Comparison of ENCODE assay signal across 23 cellular contexts in genomic region chr15:96365781-96366525, GRCh38. TPM values are rescaled to one million over a fixed set of nuclear protein-coding genes. Genes with fewer than 3 reads are reported as not detected.
DNase-seq lines count a peak whose midpoint lies in the region; ATAC-seq, FAIRE-seq and TF ChIP-seq lines count a peak whose summit lies in the region.
"Had no signal": no experiment of that assay in that cellular context is flagged by ENCODE, and none has a peak within 500 bp of the region (broad histone marks: within the 10 kb centered on the region; RNA-seq: fewer than 3 reads in every experiment).

No MANE protein-coding gene starts in this region.

- no peaks in the 10 kb centered on the region for H3K9me2 ChIP-seq in PC-9 (ENCODE audit: insufficient read depth)

- WGBS in sigmoid colon, 2 donors, result 21 to 23% methylated on average over 42 of the region's 42 CpGs

- DNase-seq in GM13976 (ENCODE audit: low spot score), result peak; percentile 26
- peak; percentile 58 for DNase-seq in HuH-7.5 (ENCODE audit: low spot score)
- DNase-seq in kidney, result peak; percentile 53
- peak; percentile 75 for DNase-seq in retina
- no peak for DNase-seq in sigmoid colon
- no peak for DNase-seq in PC-9
- DNase-seq: activated CD8-positive, alpha-beta T cell treated with anti-CD3 and anti-CD28 coated beads for 36 hours; activated effector memory CD4-positive, alpha-beta T cell treated with anti-CD3 and anti-CD28 coated beads, Interleukin-2, amount 50 U/mL, for 16 hours; effector memory CD4-positive, alpha-beta T cell; left ventricle myocardium superior; NCI-H2081; NCI-H82; OCI-M1; stimulated activated naive CD4-positive, alpha-beta T cell treated with Interleukin-2 at 50 U/mL for 16 hours had no signal

- H3K4me1 ChIP-seq in kidney (ENCODE audit: control insufficient read depth in 1 of 2, insufficient read depth in 1 of 2, low read depth in 1 of 2, low read length in 2 of 2), result peaks cover 0 to 2% of the 10 kb centered on the region in 2 donors
- peaks cover 0 to 21% (median 20%) of the 10 kb centered on the region in 4 donors for H3K4me1 ChIP-seq in sigmoid colon
- no peaks in the 10 kb centered on the region for H3K4me1 ChIP-seq in PC-9 (replicated peaks; ENCODE audit: insufficient read depth)
- H3K4me1 ChIP-seq: prostate gland had no signal

- TF ChIP-seq POLR2A in sigmoid colon (IDR thresholded peaks at IDR 0.05), result no peak

- H3K9ac ChIP-seq in kidney (ENCODE audit: low read length in 2 of 2), result no peak overlapping the region

- in situ Hi-C loops in GM13976 (cut with MboI; ENCODE audit: low sequenced_read_pairs, unreplicated experiment), result loop anchor here (25.0 kb wide), 1 partner anchor 871 kb away; no protein-coding TSS in a partner anchor

- no peaks in the 10 kb centered on the region for H3K79me2 ChIP-seq in PC-9 (ENCODE audit: low read depth)

- H3K27ac ChIP-seq in kidney (ENCODE audit: low read depth in 2 of 2, low read length in 2 of 2) (no peak overlapping the region), sigmoid colon (no peak overlapping the region), PC-9 (no peak overlapping the region)
- H3K27ac ChIP-seq: esophagus muscularis mucosa, gastroesophageal sphincter, prostate gland, skin epidermis had no signal

- no peaks in the 10 kb centered on the region for H3K9me3 ChIP-seq in kidney (ENCODE audit: control insufficient read depth in 1 of 2, low read length in 2 of 2)
- no peaks in the 10 kb centered on the region for H3K9me3 ChIP-seq in sigmoid colon
- no peaks in the 10 kb centered on the region for H3K9me3 ChIP-seq in PC-9 (ENCODE audit: insufficient read depth, low read depth)
- H3K9me3 ChIP-seq: esophagus muscularis mucosa, gastroesophageal sphincter, prostate gland had no signal

- peaks cover 37 to 79% (median 59%) of the 10 kb centered on the region in 3 donors for H3K27me3 ChIP-seq in sigmoid colon
- H3K27me3 ChIP-seq in PC-9 (ENCODE audit: insufficient read depth, low read depth), result no peaks in the 10 kb centered on the region
- H3K27me3 ChIP-seq: gastroesophageal sphincter had no signal

- intact Hi-C loops in kidney (cut with DNase I), result no loop called here
- intact Hi-C loops in sigmoid colon (cut with DNase I), result no loop called here
- intact Hi-C loops in PC-9 (cut with micrococcal nuclease; ENCODE audit: unreplicated experiment), result no loop called here

- no peak overlapping the region for H2AFZ ChIP-seq in PC-9

- CTCF ChIA-PET in PC-9 (lab: Charles Lee), result no interaction called here

- H3K4me3 ChIP-seq in kidney (ENCODE audit: low read length in 2 of 2) (no peak overlapping the region), sigmoid colon (no peak overlapping the region), PC-9 (no peak overlapping the region)
- H3K4me3 ChIP-seq: esophagus muscularis mucosa, gastroesophageal sphincter, K562, prostate gland, skin epidermis had no signal

- no peaks in the 10 kb centered on the region for H4K20me1 ChIP-seq in PC-9 (ENCODE audit: insufficient read depth)

- H3F3A ChIP-seq in PC-9 (ENCODE audit: insufficient read depth, low read depth), result no peaks in the 10 kb centered on the region

- POLR2A ChIA-PET in PC-9 (lab: Charles Lee; ENCODE audit: unreplicated experiment), result no interaction called here

- TF ChIP-seq CTCF in GM13976 (IDR thresholded peaks at IDR 0.05; ENCODE audit: borderline replicate concordance, control extremely low read depth, extremely low read depth, insufficient read depth, missing control alignments) (no peak), kidney (IDR thresholded peaks at IDR 0.05; ENCODE audit: borderline replicate concordance, extremely low read depth, insufficient read depth) (no peak), sigmoid colon (IDR thresholded peaks at IDR 0.05) (no peak), PC-9 (conservative IDR thresholded peaks at IDR 0.05) (no peak)

- no peak for TF ChIP-seq EP300 in sigmoid colon (IDR thresholded peaks at IDR 0.05)

- no peak for FAIRE-seq in kidney (lab: Jason Lieb, UNC)
- FAIRE-seq: K562 had no signal

- no peak overlapping the region for H3K4me2 ChIP-seq in PC-9

- H3K36me3 ChIP-seq in kidney (ENCODE audit: control insufficient read depth in 1 of 2, insufficient read depth in 2 of 2, low read length in 2 of 2) (no peaks in the 10 kb centered on the region), sigmoid colon (no peaks in the 10 kb centered on the region), PC-9 (ENCODE audit: low read depth) (no peaks in the 10 kb centered on the region)
- H3K36me3 ChIP-seq: esophagus muscularis mucosa, gastroesophageal sphincter, prostate gland had no signal

- ATAC-seq in GM21717 (IDR thresholded peaks at IDR 0.05; ENCODE audit: unreplicated experiment), result no peak
- ATAC-seq: activated CD8-positive, alpha-beta T cell treated with anti-CD3 and anti-CD28 coated beads for 36 hours; gastroesophageal sphincter; K562; left ventricle myocardium superior; natural killer cell treated with Interleukin-12 subunit alpha and Interleukin-12 subunit beta and Interleukin-15 and Interleukin-18, amount 100 ng/mL, for 72 hours had no signal

- no TSS peak for BruUV-seq in PC-9 (replicated peaks; lab: Mats Ljungman, UMichigan)

RNA-seq across cellular contexts. Expression of gene NR2F2, which starts 35.5 kb away (rescaled TPM):
- 191 TPM for total RNA-seq in kidney
- 42.5 TPM for polyA plus RNA-seq in kidney (ENCODE audit: insufficient read depth, low read depth, low replicate concordance)
- total RNA-seq in sigmoid colon, result 10 to 100 TPM; 24.0 to 47.9 (median 31.0) TPM
- polyA plus RNA-seq in sigmoid colon, result 10 to 100 TPM; 12.6 to 20.0 (median 12.9) TPM
- total RNA-seq in PC-9 (2021), result 48.4 and 72.1 TPM in 2 replicates
- total RNA-seq: activated CD8-positive, alpha-beta T cell treated with anti-CD3 and anti-CD28 coated beads for 36 hours; mononuclear cell; natural killer cell treated with Interleukin-12 subunit alpha and Interleukin-12 subunit beta and Interleukin-15 and Interleukin-18, amount 100 ng/mL, for 72 hours had no signal
- polyA plus RNA-seq: CD14-positive monocyte had no signal

Comparison
In these comparisons a context has a peak if more than half of its experiments do, and no peak if none do; other contexts are left out.
1. DNase-seq: peak in GM13976 (single experiment), HuH-7.5 (single experiment), kidney (single experiment) and retina (single experiment); none in sigmoid colon (single experiment) and PC-9 (0 of 2).